22 cellular contexts compared by ENCODE assay signal in genomic region chr12:124322271-124322998, GRCh38. TPM values are rescaled to one million over a fixed set of nuclear protein-coding genes. Genes with fewer than 3 reads are reported as not detected.
DNase-seq lines count a peak whose midpoint lies in the region; ATAC-seq and TF ChIP-seq lines count a peak whose summit lies in the region.
"Had no signal": no experiment of that assay in that cellular context is flagged by ENCODE, and none has a peak within 500 bp of the region (broad histone marks: within the 10 kb centered on the region; RNA-seq: fewer than 3 reads in every experiment).

No MANE protein-coding gene starts in this region.

- TF ChIP-seq EP300 in esophagus muscularis mucosa (IDR thresholded peaks at IDR 0.05), result no peak
- TF ChIP-seq EP300 in tibial nerve (IDR thresholded peaks at IDR 0.05), result no peak

- H3K4me3 ChIP-seq in WERI-Rb-1 (ENCODE audit: low read depth, low read length) (no peak overlapping the region), fibroblast of villous mesenchyme (ENCODE audit: low read depth, low read length) (no peak overlapping the region), esophagus muscularis mucosa (no peak overlapping the region), tibial nerve (no peak overlapping the region)
- H3K4me3 ChIP-seq: adrenal gland, pancreas, right lobe of liver, testis had no signal

- peaks cover 27% of the 10 kb centered on the region for H3K36me3 ChIP-seq in WERI-Rb-1
- H3K36me3 ChIP-seq in esophagus muscularis mucosa, result peaks cover 32 to 45% (median 41%) of the 10 kb centered on the region in 4 donors
- H3K36me3 ChIP-seq in tibial nerve, result peaks cover 11 to 52% (median 27%) of the 10 kb centered on the region in 3 donors

- in situ Hi-C loops in ACHN (cut with HindIII; ENCODE audit: low pct_ligation_motif_present, low pct_unique_long_range_greater_than_20kb, low sequenced_read_pairs), result loop anchor here (25.0 kb wide), 1 partner anchor 285 kb away; no protein-coding TSS in a partner anchor

- WGBS in esophagus muscularis mucosa, result 91% methylated on average over 6 of the region's 10 CpGs
- 82 to 84% methylated on average over 9 to 10 of the region's 10 CpGs for WGBS in tibial nerve, 2 donors

- TF ChIP-seq CTCF in WERI-Rb-1 (IDR thresholded peaks at IDR 0.05; ENCODE audit: low read depth, low read length) (0 out of 2 replicates have a peak, but pooled peaks have one; percentile 2), fibroblast of villous mesenchyme (IDR thresholded peaks at IDR 0.05; ENCODE audit: insufficient read depth, low read depth, low read length) (no peak), esophagus muscularis mucosa (IDR thresholded peaks at IDR 0.05) (no peak), tibial nerve (IDR thresholded peaks at IDR 0.05) (no peak)

- no peak overlapping the region for H3K27ac ChIP-seq in WERI-Rb-1
- H3K27ac ChIP-seq in esophagus muscularis mucosa (replicated peaks in 1 of 4), result peak overlapping the region in 1 of 4 donors; percentile 7
- peak overlapping the region in 1 of 4 donors; percentile 27 for H3K27ac ChIP-seq in tibial nerve
- H3K27ac ChIP-seq: adrenal gland, pancreas, right lobe of liver had no signal

- no peaks in the 10 kb centered on the region for H3K27me3 ChIP-seq in WERI-Rb-1 (ENCODE audit: insufficient read depth, low read depth, severe bottlenecking)
- no peaks in the 10 kb centered on the region for H3K27me3 ChIP-seq in esophagus muscularis mucosa
- no peaks in the 10 kb centered on the region for H3K27me3 ChIP-seq in tibial nerve
- H3K27me3 ChIP-seq: adrenal gland, pancreas, right lobe of liver, testis had no signal

- H3K9me3 ChIP-seq in WERI-Rb-1 (ENCODE audit: severe bottlenecking) (peaks cover 14% of the 10 kb centered on the region), esophagus muscularis mucosa (peaks cover 0 to 19% (median 9%) of the 10 kb centered on the region in 4 donors), tibial nerve (peaks cover 0 to 22% (median 3%) of the 10 kb centered on the region in 4 donors)
- H3K9me3 ChIP-seq: pancreas, right lobe of liver, testis had no signal

- intact Hi-C loops in esophagus muscularis mucosa (cut with DNase I), result no loop called here

- ATAC-seq in GM19035 (IDR thresholded peaks at IDR 0.05; ENCODE audit: unreplicated experiment), result no peak
- ATAC-seq: activated CD4-positive, alpha-beta T cell treated with anti-CD3 and anti-CD28 coated beads for 36 hours; activated CD8-positive, alpha-beta memory T cell treated with anti-CD3 and anti-CD28 coated beads, Interleukin-2, amount 10 ng/mL, durations not matched to agents 7 days and 5 days had no signal

- TF ChIP-seq POLR2A in GM15510 (IDR thresholded peaks at IDR 0.05; ENCODE audit: borderline replicate concordance, extremely low read depth, insufficient read length) (peak; percentile 6), esophagus muscularis mucosa (IDR thresholded peaks at IDR 0.05; ENCODE audit: low read depth) (no peak), tibial nerve (IDR thresholded peaks at IDR 0.05) (no peak)

- H3K4me1 ChIP-seq in esophagus muscularis mucosa, result peaks cover 8 to 20% (median 14%) of the 10 kb centered on the region in 4 donors
- H3K4me1 ChIP-seq in tibial nerve, result peaks cover 0 to 27% (median 0%) of the 10 kb centered on the region in 4 donors
- H3K4me1 ChIP-seq: adrenal gland, pancreas, right lobe of liver, testis had no signal

- DNase-seq in ACHN (peak; percentile 51), WERI-Rb-1 (no peak), fibroblast of villous mesenchyme (ENCODE audit: low read depth) (peak; percentile 16), esophagus muscularis mucosa (ENCODE audit: extremely low spot score) (no peak), HCEC 1CT (no peak), tibial nerve (ENCODE audit: low spot score in 2 of 2) (no peak)
- DNase-seq: activated CD4-positive, alpha-beta T cell treated with anti-CD3 and anti-CD28 coated beads for 36 hours; activated CD8-positive, alpha-beta memory T cell treated with anti-CD3 and anti-CD28 coated beads, Interleukin-2, amount 10 ng/mL, durations not matched to agents 7 days and 5 days; caudate nucleus; effector CD4-positive, alpha-beta T cell; head of caudate nucleus; NCI-H1092 treated with DMSO at 0.1 percent for 48 hours; NCI-H2081 treated with DMSO at 0.1 percent for 48 hours; NCI-H510A; right lobe of liver; stimulated activated CD4-positive, alpha-beta T cell treated with anti-CD3 and anti-CD28 coated beads, Interleukin-15, amount 100 ng/mL, for 24 hours; testis had no signal

RNA-seq across cellular contexts. Expression of gene RFLNA, which starts 27.5 kb away (rescaled TPM):
- total RNA-seq in fibroblast of villous mesenchyme (1.9 and 5.6 TPM in 2 replicates), esophagus muscularis mucosa (1 to 10 TPM in 3 of 4 donors, under 1 TPM in 1; 0.63 to 2.2 (median 1.3) TPM), tibial nerve (10 to 100 TPM; 11.4 to 19.4 (median 17.0) TPM)
- total RNA-seq: activated CD4-positive, alpha-beta T cell treated with anti-CD3 and anti-CD28 coated beads for 36 hours; activated CD8-positive, alpha-beta memory T cell treated with anti-CD3 and anti-CD28 coated beads, Interleukin-2, amount 10 ng/mL, durations not matched to agents 7 days and 5 days; fibroblast of lung had no signal

Comparison
In these comparisons a context has a peak if more than half of its experiments do, and no peak if none do; other contexts are left out.
1. DNase-seq: peak in ACHN (single experiment) and fibroblast of villous mesenchyme (single experiment); none in WERI-Rb-1 (single experiment), esophagus muscularis mucosa (single experiment), HCEC 1CT (single experiment) and tibial nerve (0 of 2).